ENCODE assay signal across 32 cellular contexts in genomic region chr16:12760819-12761611, GRCh38.
"Had no signal": no experiment of that assay in that cellular context is flagged by ENCODE, and none has a peak within 500 bp of the region (broad histone marks: within the 10 kb centered on the region; RNA-seq: fewer than 3 reads in every experiment).

No MANE protein-coding gene starts in this region.

- H3K27me3 ChIP-seq: esophagus squamous epithelium, heart right ventricle, neural progenitor cell, right atrium auricular region, sigmoid colon, spleen, suprapubic skin, transverse colon, upper lobe of right lung, uterus had no signal

- DNase-seq: cortex of kidney; effector memory CD8-positive, alpha-beta T cell; erythroblast; esophagus squamous epithelium; foreskin melanocyte; glutamatergic neuron; heart right ventricle; hypothalamus; immature natural killer cell; islet precursor cell; kidney glomerular epithelial cell; left colon; left ventricle myocardium superior; mesenchymal stem cell; midbrain; naive thymus-derived CD4-positive, alpha-beta T cell; nucleus accumbens; sigmoid colon; spleen; stimulated activated CD4-positive, alpha-beta T cell treated with anti-CD3 and anti-CD28 coated beads, Interleukin-4, amount 100 ng/mL, for 4 hours; stimulated activated naive CD4-positive, alpha-beta T cell; stimulated activated naive CD8-positive, alpha-beta T cell treated with anti-CD3 and anti-CD28 coated beads, Interleukin-15, amount 100 ng/mL, for 72 hours; transverse colon; upper lobe of right lung; uterus had no signal

- H3K9ac ChIP-seq: neural progenitor cell had no signal

- H3K4me3 Mint-ChIP-seq: effector memory CD8-positive, alpha-beta T cell; immature natural killer cell; naive thymus-derived CD4-positive, alpha-beta T cell; nephron; neural progenitor cell; stimulated activated naive CD8-positive, alpha-beta T cell treated with anti-CD3 and anti-CD28 coated beads, Interleukin-15, amount 100 ng/mL, for 72 hours had no signal

- H3K4me1 Mint-ChIP-seq: immature natural killer cell; naive thymus-derived CD4-positive, alpha-beta T cell; stimulated activated naive CD8-positive, alpha-beta T cell treated with anti-CD3 and anti-CD28 coated beads, Interleukin-15, amount 100 ng/mL, for 72 hours had no signal

- H3K4me3 ChIP-seq: esophagus squamous epithelium, heart right ventricle, lung, neural progenitor cell, prostate gland, right atrium auricular region, sigmoid colon, spleen, suprapubic skin, transverse colon, upper lobe of right lung, uterus had no signal

- FAIRE-seq: endometrium had no signal

- H2AFZ ChIP-seq: neural progenitor cell had no signal

- H3K27me3 Mint-ChIP-seq: effector memory CD8-positive, alpha-beta T cell; naive thymus-derived CD4-positive, alpha-beta T cell; stimulated activated naive CD8-positive, alpha-beta T cell treated with anti-CD3 and anti-CD28 coated beads, Interleukin-15, amount 100 ng/mL, for 72 hours had no signal

- H3K4me1 ChIP-seq: neural progenitor cell, prostate gland, sigmoid colon, suprapubic skin, transverse colon, upper lobe of right lung, uterus had no signal

- H3K27ac ChIP-seq: esophagus squamous epithelium, heart right ventricle, neural progenitor cell, prostate gland, right atrium auricular region, sigmoid colon, spleen, suprapubic skin, transverse colon, upper lobe of right lung, uterus had no signal

- H3K4me2 ChIP-seq: neural progenitor cell had no signal

- H3K36me3 Mint-ChIP-seq: neural progenitor cell had no signal

- H3K9me3 ChIP-seq: esophagus squamous epithelium, heart right ventricle, prostate gland, right atrium auricular region, sigmoid colon, spleen, suprapubic skin, transverse colon, upper lobe of right lung, uterus had no signal

- H3K27ac Mint-ChIP-seq: effector memory CD8-positive, alpha-beta T cell; nephron; neural progenitor cell had no signal

- ATAC-seq: effector memory CD8-positive, alpha-beta T cell; heart right ventricle; left colon; left ventricle myocardium superior; naive thymus-derived CD4-positive, alpha-beta T cell; stimulated activated naive CD8-positive, alpha-beta T cell treated with anti-CD3 and anti-CD28 coated beads, Interleukin-15, amount 100 ng/mL, for 72 hours; upper lobe of right lung had no signal

- H3K36me3 ChIP-seq: esophagus squamous epithelium, heart right ventricle, neural progenitor cell, prostate gland, right atrium auricular region, sigmoid colon, suprapubic skin, transverse colon, upper lobe of right lung, uterus had no signal

- H3K9me3 Mint-ChIP-seq: effector memory CD8-positive, alpha-beta T cell; immature natural killer cell; naive thymus-derived CD4-positive, alpha-beta T cell; nephron; neural progenitor cell; stimulated activated naive CD8-positive, alpha-beta T cell treated with anti-CD3 and anti-CD28 coated beads, Interleukin-15, amount 100 ng/mL, for 72 hours had no signal
